ENCODE assay signal across 33 cellular contexts in genomic region chr20:34849778-34850177, GRCh38. TPM values are rescaled to one million over a fixed set of nuclear protein-coding genes. Genes with fewer than 3 reads are reported as not detected.
DNase-seq lines count a peak whose midpoint lies in the region; ATAC-seq, FAIRE-seq and TF ChIP-seq lines count a peak whose summit lies in the region.
"Had no signal": no experiment of that assay in that cellular context is flagged by ENCODE, and none has a peak within 500 bp of the region (broad histone marks: within the 10 kb centered on the region; RNA-seq: fewer than 3 reads in every experiment).

No MANE protein-coding gene starts in this region.

- no peak for TF ChIP-seq CTCF in HepG2 (CRISPR knock-in tag; IDR thresholded peaks at IDR 0.05)
- no peak for TF ChIP-seq CTCF in right lobe of liver (IDR thresholded peaks at IDR 0.05)
- no peak for TF ChIP-seq CTCF in bronchial epithelial cell (IDR thresholded peaks at IDR 0.05; ENCODE audit: insufficient read depth, low read length, severe bottlenecking)

- CTCF ChIA-PET in HepG2 (lab: Yijun Ruan, JAX; ENCODE audit: low intra/inter-chr PET ratio, low total read pairs), result no interaction called here

- H3K27ac ChIP-seq in HepG2 (ENCODE audit: extremely low read length, insufficient read depth, low read length), result no peak overlapping the region
- H3K27ac ChIP-seq in right lobe of liver, result no peak overlapping the region
- H3K27ac ChIP-seq: 22Rv1; A549; BLaER1; BLaER1 treated with 17β-estradiol and CSF1 and Interleukin-3, amounts not matched to agents 10 nM and 100 nM; C4-2B had no signal

- H3K4me3 ChIP-seq in HepG2 (replicated peaks in 1 of 3; ENCODE audit: insufficient read depth in 1 of 3, low read depth in 2 of 3, low read length in 3 of 3) (no peak overlapping the region), right lobe of liver (no peak overlapping the region), bronchial epithelial cell (ENCODE audit: low read depth, low read length) (no peak overlapping the region)
- H3K4me3 ChIP-seq: A549; BLaER1; BLaER1 treated with 17β-estradiol and CSF1 and Interleukin-3, amounts not matched to agents 10 nM and 100 nM had no signal

- no peak overlapping the region for H3K9ac ChIP-seq in HepG2 (ENCODE audit: insufficient read depth, low read depth, low read length)
- H3K9ac ChIP-seq: BLaER1; BLaER1 treated with 17β-estradiol and CSF1 and Interleukin-3, amounts not matched to agents 10 nM and 100 nM had no signal

- no peak overlapping the region for H2AFZ ChIP-seq in HepG2 (ENCODE audit: low read length)

- POLR2A ChIA-PET in HepG2 (lab: Yijun Ruan, JAX), result no interaction called here

- H3K27me3 ChIP-seq in HepG2 (ENCODE audit: control insufficient read depth in 1 of 2, insufficient read depth in 2 of 2, low read length in 2 of 2) (no peaks in the 10 kb centered on the region), right lobe of liver (no peaks in the 10 kb centered on the region), bronchial epithelial cell (ENCODE audit: control insufficient read depth, insufficient read depth, low read length) (no peaks in the 10 kb centered on the region)
- H3K27me3 ChIP-seq: BE2C; BLaER1; BLaER1 treated with 17β-estradiol and CSF1 and Interleukin-3, amounts not matched to agents 10 nM and 100 nM had no signal

- BruUV-seq in HepG2 (replicated peaks; lab: Mats Ljungman, UMichigan), result no TSS peak

- in situ Hi-C loops in HepG2 (cut with HindIII; ENCODE audit: extremely low pct_ligation_motif_present, low pct_unique_long_range_greater_than_20kb), result no loop called here

- DNase-seq in HepG2 (ENCODE audit: low spot score) (no peak), right lobe of liver (no peak), bronchial epithelial cell (ENCODE audit: low read depth) (no peak), mesenteric fat pad (ENCODE audit: low spot score) (peak; percentile 71), GM19240 (ENCODE audit: insufficient read length, low spot score) (no peak)
- DNase-seq: 8988T; ACHN; AML-193; BE2C; C1 segment of cervical spinal cord; Calu3; CD4-positive, alpha-beta memory T cell; CD4-positive, alpha-beta T cell; CD4-positive, CD25-positive, alpha-beta regulatory T cell; CD8-positive, alpha-beta memory T cell; CD8-positive, alpha-beta T cell; COR-L47; DMS 273 treated with DMSO at 0.1 percent for 48 hours; DMS153; DMS53; DMS79; DMS79 treated with DMSO at 0.1 percent for 48 hours; DND-41; EL had no signal

- no peak for TF ChIP-seq EP300 in HepG2 (IDR thresholded peaks at IDR 0.05; ENCODE audit: low read depth in 2 of 2, low read length in 2 of 2)
- no peak for TF ChIP-seq EP300 in HepG2 (CRISPR knock-in tag; IDR thresholded peaks at IDR 0.05; ENCODE audit: borderline replicate concordance)

- 74% methylated on average over 9 of the region's 9 CpGs for WGBS in HepG2 (ENCODE audit: low lambda C conversion rate)
- WGBS in right lobe of liver (ENCODE audit: insufficient coverage, low coverage, low lambda C conversion rate, missing lambda C conversion rate), result 0% methylated on average over 1 of the region's 9 CpGs

- H4K20me1 ChIP-seq in HepG2 (ENCODE audit: insufficient read depth, low read length), result no peaks in the 10 kb centered on the region
- H4K20me1 ChIP-seq: BLaER1; BLaER1 treated with 17β-estradiol and CSF1 and Interleukin-3, amounts not matched to agents 10 nM and 100 nM had no signal

- intact Hi-C loops in HepG2 (cut with micrococcal nuclease; ENCODE audit: unreplicated experiment) (no loop called here), right lobe of liver (cut with DNase I) (no loop called here)

- H3K4me1 ChIP-seq in HepG2 (ENCODE audit: insufficient read depth, low read length) (peaks cover 8% of the 10 kb centered on the region), right lobe of liver (no peaks in the 10 kb centered on the region)
- H3K4me1 ChIP-seq: A549; BE2C; BLaER1; BLaER1 treated with 17β-estradiol and CSF1 and Interleukin-3, amounts not matched to agents 10 nM and 100 nM; Caco-2 had no signal

- H3K4me2 ChIP-seq in HepG2 (ENCODE audit: low read depth, low read length), result no peak overlapping the region
- H3K4me2 ChIP-seq: A549; BLaER1; BLaER1 treated with 17β-estradiol and CSF1 and Interleukin-3, amounts not matched to agents 10 nM and 100 nM had no signal

- ATAC-seq in HepG2, result no peak
- ATAC-seq in right lobe of liver, result no peak
- no peak for ATAC-seq in GM18517 (IDR thresholded peaks at IDR 0.05; ENCODE audit: unreplicated experiment)
- ATAC-seq: A549; CD8-positive, alpha-beta T cell had no signal

- H3K36me3 ChIP-seq in HepG2 (replicated peaks in 1 of 2; ENCODE audit: control insufficient read depth in 1 of 2, insufficient read depth in 2 of 2, low read length in 2 of 2), result peaks cover 9 to 40% of the 10 kb centered on the region in 2 experiments
- H3K36me3 ChIP-seq in right lobe of liver, result peaks cover 0 to 7% (median 0%) of the 10 kb centered on the region in 4 donors
- no peaks in the 10 kb centered on the region for H3K36me3 ChIP-seq in bronchial epithelial cell (ENCODE audit: control insufficient read depth, insufficient read depth, low read length)
- H3K36me3 ChIP-seq: BE2C; BLaER1; BLaER1 treated with 17β-estradiol and CSF1 and Interleukin-3, amounts not matched to agents 10 nM and 100 nM had no signal

- FAIRE-seq in HepG2 (lab: Jason Lieb, UNC) (no peak), bronchial epithelial cell (lab: Jason Lieb, UNC) (peak; percentile 73)
- FAIRE-seq: A204.1, A549, D721Med had no signal

- no peaks in the 10 kb centered on the region for H3K79me2 ChIP-seq in HepG2 (ENCODE audit: insufficient read depth, low read length)

- H3K9me3 ChIP-seq in HepG2 (ENCODE audit: low read length), result no peaks in the 10 kb centered on the region
- no peaks in the 10 kb centered on the region for H3K9me3 ChIP-seq in right lobe of liver
- H3K9me3 ChIP-seq: A549; BE2C; BLaER1; BLaER1 treated with 17β-estradiol and CSF1 and Interleukin-3, amounts not matched to agents 10 nM and 100 nM; Caco-2 had no signal

- TF ChIP-seq POLR2A in HepG2 (IDR thresholded peaks at IDR 0.05; ENCODE audit: insufficient read depth in 1 of 2, low read depth in 2 of 2, low read length in 2 of 2), result no peak
- no peak for TF ChIP-seq POLR2A in right lobe of liver (IDR thresholded peaks at IDR 0.05)

- no peak for TF ChIP-seq RAD21 in HepG2 (CRISPR knock-in tag; IDR thresholded peaks at IDR 0.05)

RNA-seq across cellular contexts. Expression of gene GGT7, which starts 22.9 kb away (rescaled TPM):
- total RNA-seq in HepG2 (2016; rRNA removed; fragmentation: Illumina TruSeq; extraction: Trizol) (1.9 and 6.6 TPM in 2 replicates), right lobe of liver (10 to 100 TPM in 2 of 6 experiments, 1 to 10 TPM in 4; 4.8 to 13.3 (median 9.4) TPM), bronchial epithelial cell (1.6 and 2.0 TPM in 2 replicates), mesenteric fat pad (15.6 TPM)
- 0.97 and 1.8 TPM in 2 replicates for total RNA-seq in HepG2 (2016; cell fraction: cytosol; rRNA removed; fragmentation: Illumina TruSeq; extraction: Trizol; ENCODE audit: low read depth)
- 2.1 and 7.0 TPM in 2 replicates for total RNA-seq in HepG2 (2016; cell fraction: insoluble cytoplasmic fraction; rRNA removed; fragmentation: Illumina TruSeq; extraction: Trizol)
- total RNA-seq in HepG2 (2016; cell fraction: membrane; rRNA removed; fragmentation: Illumina TruSeq; extraction: Trizol), result 1.3 and 1.9 TPM in 2 replicates
- 13.6 and 13.8 TPM in 2 replicates for total RNA-seq in HepG2 (2016; cell fraction: nucleus; rRNA removed; fragmentation: Illumina TruSeq; extraction: Trizol)
- 23.0 and 35.3 TPM in 2 replicates for polyA plus RNA-seq in HepG2 (2011; rRNA removed)
- polyA plus RNA-seq in HepG2 (2011; cell fraction: cytosol; rRNA removed), result 8.5 and 11.9 TPM in 2 replicates
- polyA plus RNA-seq in HepG2 (2011; cell fraction: nucleus; rRNA removed), result 155 and 166 TPM in 2 replicates
- 16.1 and 18.7 TPM in 2 replicates for polyA plus RNA-seq in HepG2 (2012)
- polyA plus RNA-seq in HepG2 (2016; cell fraction: cytosol; fragmentation: Illumina TruSeq; extraction: Trizol; ENCODE audit: low read depth), result 2.2 and 2.3 TPM in 2 replicates
- polyA plus RNA-seq in HepG2 (2016; cell fraction: insoluble cytoplasmic fraction; fragmentation: Illumina TruSeq; extraction: Trizol; ENCODE audit: low read depth), result 3.9 and 4.4 TPM in 2 replicates
- polyA plus RNA-seq in HepG2 (2016; cell fraction: membrane; fragmentation: Illumina TruSeq; extraction: Trizol; ENCODE audit: low read depth), result 2.5 and 2.7 TPM in 2 replicates
- 54.9 and 57.9 TPM in 2 replicates for polyA plus RNA-seq in HepG2 (2016; cell fraction: nucleus; fragmentation: Illumina TruSeq; extraction: Trizol; ENCODE audit: insufficient read depth, low read depth)
- 0.12 and 38.2 TPM in 2 replicates for polyA minus RNA-seq in HepG2 (2011; rRNA and poly(A)+ RNA removed; ENCODE audit: low replicate concordance)
- 6.3 and 6.5 TPM in 2 replicates for polyA minus RNA-seq in HepG2 (2011; cell fraction: cytosol; rRNA and poly(A)+ RNA removed)
- 31.0 and 37.2 TPM in 2 replicates for polyA minus RNA-seq in HepG2 (2011; cell fraction: nucleus; rRNA and poly(A)+ RNA removed)

RNA-seq across cellular contexts. Expression of gene NCOA6, which starts 24.3 kb away (rescaled TPM):
- total RNA-seq in HepG2 (2016; rRNA removed; fragmentation: Illumina TruSeq; extraction: Trizol) (11.2 and 27.2 TPM in 2 replicates), right lobe of liver (10 to 100 TPM in 5 of 6 experiments, 1 to 10 TPM in 1; 10.0 to 12.9 (median 11.1) TPM), bronchial epithelial cell (5.5 and 6.8 TPM in 2 replicates), mesenteric fat pad (24.4 TPM)
- total RNA-seq in HepG2 (2016; cell fraction: cytosol; rRNA removed; fragmentation: Illumina TruSeq; extraction: Trizol; ENCODE audit: low read depth), result 10.4 and 11.1 TPM in 2 replicates
- 10.0 and 21.9 TPM in 2 replicates for total RNA-seq in HepG2 (2016; cell fraction: insoluble cytoplasmic fraction; rRNA removed; fragmentation: Illumina TruSeq; extraction: Trizol)
- total RNA-seq in HepG2 (2016; cell fraction: membrane; rRNA removed; fragmentation: Illumina TruSeq; extraction: Trizol), result 15.1 and 15.3 TPM in 2 replicates
- 16.1 and 18.2 TPM in 2 replicates for total RNA-seq in HepG2 (2016; cell fraction: nucleus; rRNA removed; fragmentation: Illumina TruSeq; extraction: Trizol)
- polyA plus RNA-seq in HepG2 (2011; rRNA removed), result 28.6 and 29.3 TPM in 2 replicates
- 19.8 and 22.7 TPM in 2 replicates for polyA plus RNA-seq in HepG2 (2011; cell fraction: cytosol; rRNA removed)
- 20.8 and 22.2 TPM in 2 replicates for polyA plus RNA-seq in HepG2 (2011; cell fraction: nucleus; rRNA removed)
- 30.9 and 32.8 TPM in 2 replicates for polyA plus RNA-seq in HepG2 (2012)
- polyA plus RNA-seq in HepG2 (2016; cell fraction: cytosol; fragmentation: Illumina TruSeq; extraction: Trizol; ENCODE audit: low read depth), result 2.3 and 3.5 TPM in 2 replicates
- polyA plus RNA-seq in HepG2 (2016; cell fraction: insoluble cytoplasmic fraction; fragmentation: Illumina TruSeq; extraction: Trizol; ENCODE audit: low read depth), result 41.2 and 43.1 TPM in 2 replicates
- 11.7 and 12.0 TPM in 2 replicates for polyA plus RNA-seq in HepG2 (2016; cell fraction: membrane; fragmentation: Illumina TruSeq; extraction: Trizol; ENCODE audit: low read depth)
- polyA plus RNA-seq in HepG2 (2016; cell fraction: nucleus; fragmentation: Illumina TruSeq; extraction: Trizol; ENCODE audit: insufficient read depth, low read depth), result 38.3 and 46.0 TPM in 2 replicates
- polyA minus RNA-seq in HepG2 (2011; rRNA and poly(A)+ RNA removed; ENCODE audit: low replicate concordance), result 27.6 and 32.8 TPM in 2 replicates
- polyA minus RNA-seq in HepG2 (2011; cell fraction: cytosol; rRNA and poly(A)+ RNA removed), result 23.1 and 25.6 TPM in 2 replicates
- 31.0 and 33.2 TPM in 2 replicates for polyA minus RNA-seq in HepG2 (2011; cell fraction: nucleus; rRNA and poly(A)+ RNA removed)

RNA-seq across cellular contexts. Expression of gene ACSS2, which starts 26.6 kb away (rescaled TPM):
- total RNA-seq in HepG2 (2016; rRNA removed; fragmentation: Illumina TruSeq; extraction: Trizol) (89.7 and 91.7 TPM in 2 replicates), right lobe of liver (100 to 1,000 TPM in 1 of 6 experiments, 10 to 100 TPM in 5; 21.9 to 118 (median 45.7) TPM), bronchial epithelial cell (29.7 and 45.1 TPM in 2 replicates), mesenteric fat pad (127 TPM)
- 21.5 and 23.1 TPM in 2 replicates for total RNA-seq in HepG2 (2016; cell fraction: cytosol; rRNA removed; fragmentation: Illumina TruSeq; extraction: Trizol; ENCODE audit: low read depth)
- 83.3 and 83.7 TPM in 2 replicates for total RNA-seq in HepG2 (2016; cell fraction: insoluble cytoplasmic fraction; rRNA removed; fragmentation: Illumina TruSeq; extraction: Trizol)
- total RNA-seq in HepG2 (2016; cell fraction: membrane; rRNA removed; fragmentation: Illumina TruSeq; extraction: Trizol), result 39.3 and 39.5 TPM in 2 replicates
- 83.7 and 88.6 TPM in 2 replicates for total RNA-seq in HepG2 (2016; cell fraction: nucleus; rRNA removed; fragmentation: Illumina TruSeq; extraction: Trizol)
- polyA plus RNA-seq in HepG2 (2011; rRNA removed), result 72.8 and 120 TPM in 2 replicates
- 48.2 and 82.4 TPM in 2 replicates for polyA plus RNA-seq in HepG2 (2011; cell fraction: cytosol; rRNA removed)
- 193 and 292 TPM in 2 replicates for polyA plus RNA-seq in HepG2 (2011; cell fraction: nucleus; rRNA removed)
- 108 and 131 TPM in 2 replicates for polyA plus RNA-seq in HepG2 (2012)
- 17.6 and 18.7 TPM in 2 replicates for polyA plus RNA-seq in HepG2 (2016; cell fraction: cytosol; fragmentation: Illumina TruSeq; extraction: Trizol; ENCODE audit: low read depth)
- polyA plus RNA-seq in HepG2 (2016; cell fraction: insoluble cytoplasmic fraction; fragmentation: Illumina TruSeq; extraction: Trizol; ENCODE audit: low read depth), result 87.7 and 90.8 TPM in 2 replicates
- polyA plus RNA-seq in HepG2 (2016; cell fraction: membrane; fragmentation: Illumina TruSeq; extraction: Trizol; ENCODE audit: low read depth), result 29.1 and 35.3 TPM in 2 replicates
- polyA plus RNA-seq in HepG2 (2016; cell fraction: nucleus; fragmentation: Illumina TruSeq; extraction: Trizol; ENCODE audit: insufficient read depth, low read depth), result 176 and 178 TPM in 2 replicates
- polyA minus RNA-seq in HepG2 (2011; rRNA and poly(A)+ RNA removed; ENCODE audit: low replicate concordance), result 155 and 246 TPM in 2 replicates
- polyA minus RNA-seq in HepG2 (2011; cell fraction: cytosol; rRNA and poly(A)+ RNA removed), result 49.2 and 69.9 TPM in 2 replicates
- polyA minus RNA-seq in HepG2 (2011; cell fraction: nucleus; rRNA and poly(A)+ RNA removed), result 157 and 295 TPM in 2 replicates
